8 cellular contexts compared by ENCODE assay signal in genomic region chr3:128993461-128994172, GRCh38. TPM values are rescaled to one million over a fixed set of nuclear protein-coding genes. Genes with fewer than 3 reads are reported as not detected.
DNase-seq lines count a peak whose midpoint lies in the region; ATAC-seq lines count a peak whose summit lies in the region.

A gene with protein sequence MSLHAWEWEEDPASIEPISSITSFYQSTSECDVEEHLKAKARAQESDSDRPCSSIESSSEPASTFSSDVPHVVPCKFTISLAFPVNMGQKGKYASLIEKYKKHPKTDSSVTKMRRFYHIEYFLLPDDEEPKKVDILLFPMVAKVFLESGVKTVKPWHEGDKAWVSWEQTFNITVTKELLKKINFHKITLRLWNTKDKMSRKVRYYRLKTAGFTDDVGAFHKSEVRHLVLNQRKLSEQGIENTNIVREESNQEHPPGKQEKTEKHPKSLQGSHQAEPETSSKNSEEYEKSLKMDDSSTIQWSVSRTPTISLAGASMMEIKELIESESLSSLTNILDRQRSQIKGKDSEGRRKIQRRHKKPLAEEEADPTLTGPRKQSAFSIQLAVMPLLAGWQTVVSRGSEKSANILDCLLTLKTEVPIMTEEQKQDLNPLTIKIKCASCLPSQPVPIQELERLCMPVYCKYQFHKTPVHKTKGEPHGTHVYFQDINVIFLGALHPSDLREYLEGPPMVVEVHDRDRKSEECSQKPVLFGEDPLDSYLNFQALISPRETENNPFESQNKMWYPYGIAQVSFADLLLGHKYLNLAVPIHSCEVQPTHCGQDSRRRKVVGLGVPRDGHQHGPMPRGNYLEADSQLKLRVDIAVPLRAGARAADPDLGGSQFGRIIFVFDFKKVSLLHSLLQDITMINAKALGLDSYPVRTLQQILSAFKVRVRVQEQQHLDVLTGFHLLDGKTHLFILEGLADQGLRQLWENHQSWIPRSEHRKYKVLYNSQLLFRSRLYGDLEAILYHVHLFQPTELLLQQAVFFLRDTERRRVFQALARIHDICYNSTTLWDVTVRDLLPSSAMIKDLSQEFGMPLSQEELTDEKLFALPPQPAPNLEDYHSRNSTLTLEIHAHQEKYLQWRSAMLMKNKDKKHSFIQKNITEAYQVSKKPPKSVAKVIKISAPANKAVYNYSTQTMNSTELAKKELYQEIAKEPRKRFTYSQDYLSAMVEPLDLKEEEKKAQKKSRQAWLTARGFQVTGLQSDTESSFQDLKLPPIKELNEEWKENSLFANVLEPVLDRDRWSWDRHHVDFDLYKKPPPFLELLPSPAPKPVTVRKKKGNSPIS (minus strand): TSS chr3:128994076. CDS start chr3:128993304, 772 bp downstream.

- POLR2A ChIA-PET in activated CD8-positive, alpha-beta T cell treated with anti-CD3 and anti-CD28 coated beads, Interleukin-2, amount 10 ng/mL, durations not matched to agents 7 days and 5 days (lab: Charles Lee): interaction anchor here (0.8 to 1.7 kb wide), 4 partner anchors 11 to 135 kb away, joined by 3 to 8 read pairs (median 3); no protein-coding TSS in a partner anchor

- ATAC-seq in GM18861 (IDR thresholded peaks at IDR 0.05; ENCODE audit: unreplicated experiment) (peak; percentile 60), HG03159 (IDR thresholded peaks at IDR 0.05; ENCODE audit: unreplicated experiment) (peak; percentile 93), GM18873 (IDR thresholded peaks at IDR 0.05; ENCODE audit: low FRiP score, unreplicated experiment) (no peak)
- peak; percentile 98 for ATAC-seq in activated CD8-positive, alpha-beta T cell treated with anti-CD3 and anti-CD28 coated beads, Interleukin-2, amount 10 ng/mL, durations not matched to agents 7 days and 5 days

- H3K27ac Mint-ChIP-seq in activated CD8-positive, alpha-beta T cell treated with anti-CD3 and anti-CD28 coated beads, Interleukin-2, amount 10 ng/mL, durations not matched to agents 7 days and 5 days: peak within 1 kb of the TSS; percentile 24

- no peaks in the 10 kb centered on the region for H3K79me2 ChIP-seq in mesendoderm (ENCODE audit: control insufficient read depth, insufficient read depth, low read length)

- no peak within 1 kb of the TSS for H3K23ac ChIP-seq in mesendoderm (ENCODE audit: low read length)

- no peak within 1 kb of the TSS for H4K5ac ChIP-seq in mesendoderm (ENCODE audit: low read length)

- WGBS in mesendoderm (ENCODE audit: extremely low coverage, insufficient coverage, low lambda C conversion rate): no CpG with 5 or more reads among the region's 57 CpGs

- no peaks in the 10 kb centered on the region for H3K9me3 Mint-ChIP-seq in activated CD8-positive, alpha-beta T cell treated with anti-CD3 and anti-CD28 coated beads, Interleukin-2, amount 10 ng/mL, durations not matched to agents 7 days and 5 days (ENCODE audit: insufficient read depth)

- H3K27me3 ChIP-seq in mesendoderm (ENCODE audit: insufficient read depth, low read length, poor library complexity): peaks cover 3% of the 10 kb centered on the region

- no peak within 1 kb of the TSS for H2BK15ac ChIP-seq in mesendoderm (replicated peaks; ENCODE audit: low read depth)

- H3K4me1 Mint-ChIP-seq in activated CD8-positive, alpha-beta T cell treated with anti-CD3 and anti-CD28 coated beads, Interleukin-2, amount 10 ng/mL, durations not matched to agents 7 days and 5 days (ENCODE audit: low read depth): peaks cover 29% of the 10 kb centered on the region

- no peak within 1 kb of the TSS for H3K18ac ChIP-seq in mesendoderm (ENCODE audit: low read length)

- peak within 1 kb of the TSS; percentile 58 for H3K9ac ChIP-seq in mesendoderm (ENCODE audit: low read length)

- no peaks in the 10 kb centered on the region for H3K36me3 Mint-ChIP-seq in activated CD8-positive, alpha-beta T cell treated with anti-CD3 and anti-CD28 coated beads, Interleukin-2, amount 10 ng/mL, durations not matched to agents 7 days and 5 days (ENCODE audit: low read depth)

- H2AK5ac ChIP-seq in mesendoderm (ENCODE audit: low read length): no peak within 1 kb of the TSS

- no peak within 1 kb of the TSS for H2BK120ac ChIP-seq in mesendoderm (ENCODE audit: low read depth, low read length)

- CTCF ChIA-PET in activated CD8-positive, alpha-beta T cell treated with anti-CD3 and anti-CD28 coated beads, Interleukin-2, amount 10 ng/mL, durations not matched to agents 7 days and 5 days (lab: Charles Lee): interaction anchor here (1.5 to 4.6 kb wide), 6 partner anchors 11 to 252 kb away, joined by 4 to 36 read pairs (median 14); no protein-coding TSS in a partner anchor

- H3K4me3 ChIP-seq in mesendoderm (ENCODE audit: low read length): peak within 1 kb of the TSS; percentile 34

- no peak within 1 kb of the TSS for H2BK5ac ChIP-seq in mesendoderm (ENCODE audit: low read length)

- DNase-seq in NCI-H524 (lab: John Stamatoyannopoulos, UW): peak; percentile 74 to 87
- peak; percentile 95 for DNase-seq in activated CD8-positive, alpha-beta T cell treated with anti-CD3 and anti-CD28 coated beads, Interleukin-2, amount 10 ng/mL, durations not matched to agents 7 days and 5 days
- DNase-seq in effector CD4-positive, alpha-beta T cell: peak; percentile 87
- peak; percentile 92 for DNase-seq in mesendoderm
- DNase-seq in stimulated activated CD4-positive, alpha-beta T cell treated with anti-CD3 and anti-CD28 coated beads, TNF-alpha, amount 100 ng/mL, for 4 hours (ENCODE audit: low read depth in 3 of 3): peak; percentile 76 to 87 (median 81)

- H3K4me3 Mint-ChIP-seq in activated CD8-positive, alpha-beta T cell treated with anti-CD3 and anti-CD28 coated beads, Interleukin-2, amount 10 ng/mL, durations not matched to agents 7 days and 5 days: peak within 1 kb of the TSS; percentile 65

- H3K36me3 ChIP-seq in mesendoderm (ENCODE audit: control insufficient read depth, insufficient read depth, low read length): no peaks in the 10 kb centered on the region

- no peak within 1 kb of the TSS for H3K4ac ChIP-seq in mesendoderm (ENCODE audit: low read depth, low read length)

- no peak within 1 kb of the TSS for H4K8ac ChIP-seq in mesendoderm (ENCODE audit: low read depth, low read length)

- H3K79me1 ChIP-seq in mesendoderm (ENCODE audit: low read length): no peaks in the 10 kb centered on the region

- H3K56ac ChIP-seq in mesendoderm (ENCODE audit: low read length): peak within 1 kb of the TSS; percentile 62

- H3K4me1 ChIP-seq in mesendoderm (ENCODE audit: control insufficient read depth, low read depth, low read length): no peaks in the 10 kb centered on the region

- H3K27ac ChIP-seq in mesendoderm (ENCODE audit: low read depth, low read length): no peak within 1 kb of the TSS

- peaks cover 10% of the 10 kb centered on the region for H3K27me3 Mint-ChIP-seq in activated CD8-positive, alpha-beta T cell treated with anti-CD3 and anti-CD28 coated beads, Interleukin-2, amount 10 ng/mL, durations not matched to agents 7 days and 5 days (ENCODE audit: low read depth)

- H3K4me2 ChIP-seq in mesendoderm (ENCODE audit: low read length): peak within 1 kb of the TSS; percentile 72

RNA-seq across cellular contexts. Expression of the gene that starts here (rescaled TPM):
- total RNA-seq in activated CD8-positive, alpha-beta T cell treated with anti-CD3 and anti-CD28 coated beads, Interleukin-2, amount 10 ng/mL, durations not matched to agents 7 days and 5 days: under 1 TPM; 0.18 to 0.26 TPM
- polyA plus RNA-seq in mesendoderm (2013, experiment 1 of 2): 0.60 TPM
- polyA plus RNA-seq in mesendoderm (2013, experiment 2 of 2): 0.38 TPM

Comparison
In these comparisons a context has a peak if more than half of its experiments do, and no peak if none do; other contexts are left out.
1. Peak in DNase-seq and ATAC-seq in activated CD8-positive, alpha-beta T cell treated with anti-CD3 and anti-CD28 coated beads, Interleukin-2, amount 10 ng/mL, durations not matched to agents 7 days and 5 days; RNA of the gene not detected or under 1 TPM.